In the genomic region with DNA sequence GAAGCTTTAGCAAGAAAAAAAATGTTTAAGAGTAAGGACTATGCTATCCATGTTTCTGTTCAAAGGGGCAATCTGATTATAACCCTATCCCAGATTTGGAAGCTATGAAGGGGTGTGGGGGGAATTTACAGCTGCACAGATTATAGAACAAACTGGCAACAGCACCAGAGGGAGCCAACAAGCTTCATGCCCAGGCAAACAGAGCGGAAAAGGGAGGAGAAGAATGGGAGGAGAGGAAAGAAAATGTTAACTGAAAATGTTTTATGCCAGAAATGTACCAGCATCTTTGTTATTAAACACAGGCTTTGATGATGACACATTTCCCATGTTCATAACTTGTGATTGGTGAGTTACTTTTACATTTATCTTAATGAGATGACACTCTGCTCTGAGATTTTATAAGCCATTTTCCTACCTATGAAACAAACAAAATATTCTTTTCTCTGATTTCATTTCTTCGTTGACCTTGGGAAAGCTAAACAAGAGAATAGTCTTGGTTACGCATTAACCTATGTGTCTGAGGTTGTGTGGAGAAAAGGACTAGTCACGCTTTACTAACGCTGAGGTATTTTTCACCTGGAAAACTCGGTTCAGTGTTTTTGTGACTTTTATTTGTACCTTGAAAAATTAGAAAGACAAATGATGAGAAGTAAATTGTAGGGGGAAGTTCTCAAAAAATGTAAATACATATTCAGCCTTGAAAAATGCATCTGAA, we compare ENCODE assay signal across 14 cellular contexts.
"Had no signal": no experiment of that assay in that cellular context is flagged by ENCODE, and none has a peak within 500 bp of the region (broad histone marks: within the 10 kb centered on the region; RNA-seq: fewer than 3 reads in every experiment).

No MANE protein-coding gene starts in this region.

- DNase-seq: activated CD4-positive, alpha-beta T cell treated with anti-CD3 and anti-CD28 coated beads for 48 hours; activated naive CD4-positive, alpha-beta T cell treated with anti-CD3 and anti-CD28 coated beads, Interleukin-2, amount 10 ng/mL, durations not matched to agents 7 days and 5 days; central memory CD4-positive, alpha-beta T cell; hypothalamus; natural killer cell; psoas muscle; sigmoid colon; stimulated activated CD4-positive, alpha-beta T cell treated with anti-CD3 and anti-CD28 coated beads, Interleukin-2, amount 100 ng/mL, for 24 hours; stimulated activated naive CD4-positive, alpha-beta T cell; upper lobe of left lung had no signal

- H3K4me1 ChIP-seq: psoas muscle, sigmoid colon, suprapubic skin, upper lobe of left lung had no signal

- H3K27me3 ChIP-seq: sigmoid colon, suprapubic skin, upper lobe of left lung had no signal

- H3K36me3 ChIP-seq: sigmoid colon, suprapubic skin, upper lobe of left lung had no signal

- H3K27ac ChIP-seq: psoas muscle, sigmoid colon, suprapubic skin, upper lobe of left lung had no signal

- H3K9me3 ChIP-seq: psoas muscle, sigmoid colon, suprapubic skin, upper lobe of left lung had no signal

- ATAC-seq: activated T-helper 17 cell treated with anti-CD3 and anti-CD28 coated beads, Interleukin-2, amount 50 U/mL, for 72 hours; left lobe of liver; natural killer cell; psoas muscle; WTC11 had no signal

- H3K4me3 ChIP-seq: psoas muscle, sigmoid colon, suprapubic skin, upper lobe of left lung had no signal
